8 cellular contexts compared by ENCODE assay signal in the genomic region with DNA sequence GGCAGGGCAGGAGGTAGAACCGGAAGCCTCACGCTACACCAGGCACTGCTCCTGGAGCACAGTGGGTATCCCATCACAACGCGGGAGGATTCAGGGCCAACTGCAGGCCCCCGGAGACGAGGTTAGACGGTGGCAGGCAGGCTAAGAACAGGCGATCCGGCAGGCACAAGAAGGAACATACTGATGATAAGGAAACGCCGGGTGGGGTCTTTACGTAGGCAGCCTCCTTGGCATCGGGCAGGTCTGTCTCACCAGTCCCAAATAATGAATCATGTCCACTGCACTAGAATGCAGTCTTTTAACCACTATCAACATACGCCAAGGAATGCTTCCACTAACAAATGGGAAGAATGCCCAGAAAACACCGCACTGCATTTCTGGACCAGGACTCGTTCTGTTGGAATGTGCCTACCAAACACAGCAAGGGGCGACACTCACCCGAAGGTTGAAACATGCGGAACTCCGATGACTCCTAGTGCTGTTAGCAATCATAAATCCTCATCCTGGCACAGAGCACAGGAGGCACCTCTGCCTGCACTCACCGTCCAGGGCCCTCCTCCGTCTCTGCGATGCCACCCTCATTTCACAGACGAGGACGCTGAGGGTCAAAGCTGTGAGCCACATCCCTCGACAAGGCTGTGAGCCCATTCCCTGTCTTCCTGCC. TPM values are rescaled to one million over a fixed set of nuclear protein-coding genes. Genes with fewer than 3 reads are reported as not detected.
DNase-seq lines count a peak whose midpoint lies in the region; ATAC-seq and TF ChIP-seq lines count a peak whose summit lies in the region.

No MANE protein-coding gene starts in this region.

- no peaks in the 10 kb centered on the region for H3K9me3 ChIP-seq in RWPE2 (ENCODE audit: severe bottlenecking)

- H3K4me3 ChIP-seq in AG10803 (ENCODE audit: low read length) (peak overlapping the region; percentile 33), RWPE2 (ENCODE audit: severe bottlenecking) (no peak overlapping the region)

- H3K36me3 ChIP-seq in RWPE2 (ENCODE audit: low read depth) = peaks cover 6% of the 10 kb centered on the region; the same call in 1 of the 2 replicates

- ATAC-seq in RWPE2 (ENCODE audit: low read depth) (peak; percentile 98), omental fat pad (ENCODE audit: low FRiP score) (peak; percentile 95), HG02678 (IDR thresholded peaks at IDR 0.05; ENCODE audit: unreplicated experiment) (no peak)

- H3K4me1 ChIP-seq in RWPE2 (ENCODE audit: insufficient read depth, poor library complexity, severe bottlenecking) = peaks cover 22% of the 10 kb centered on the region

- DNase-seq in AG10803 (ENCODE audit: low read depth) = peak; percentile 100
- peak; percentile 95 for DNase-seq in RWPE2 (ENCODE audit: low spot score)
- DNase-seq in fibroblast of peridontal ligament (ENCODE audit: extremely low read depth) = peak; percentile 100
- no peak for DNase-seq in omental fat pad (ENCODE audit: low spot score)
- DNase-seq in COR-L47 (lab: John Stamatoyannopoulos, UW) = no peak
- DNase-seq in CD1c-positive myeloid dendritic cell (ENCODE audit: extremely low spot score) = no peak
- no peak for DNase-seq in NCI-H526 (lab: John Stamatoyannopoulos, UW)

- no peaks in the 10 kb centered on the region for H3K27me3 ChIP-seq in RWPE2 (ENCODE audit: insufficient read depth, poor library complexity, severe bottlenecking)

- TF ChIP-seq CTCF in AG10803 (conservative IDR thresholded peaks at IDR 0.05; ENCODE audit: low read length) = peak; percentile 25; the same call in 1 of the 2 replicates
- peak; percentile 43 for TF ChIP-seq CTCF in RWPE2 (IDR thresholded peaks at IDR 0.05; ENCODE audit: poor library complexity, severe bottlenecking)
- TF ChIP-seq CTCF in omental fat pad (IDR thresholded peaks at IDR 0.05) = no peak

- peak overlapping the region; percentile 85 for H3K27ac ChIP-seq in RWPE2 (ENCODE audit: poor library complexity, severe bottlenecking)

RNA-seq across cellular contexts. Expression of a gene that starts 35.2 kb away (rescaled TPM):
- 10 to 100 TPM; 11.2 to 27.7 (median 16.6) TPM for total RNA-seq in omental fat pad

Comparison
In these comparisons a context has a peak if more than half of its experiments do, and no peak if none do; other contexts are left out.
1. DNase-seq: peak in AG10803 (single experiment), RWPE2 (single experiment) and fibroblast of peridontal ligament (single experiment); none in omental fat pad (single experiment), COR-L47 (single experiment), CD1c-positive myeloid dendritic cell (single experiment) and NCI-H526 (0 of 2).
2. CTCF ChIP-seq: peak in AG10803 (single experiment) and RWPE2 (single experiment); none in omental fat pad (0 of 3).